In genomic region chr3:14143826-14144225, GRCh38 we compare ENCODE assay signal across 1 cellular context.
TF ChIP-seq lines count a peak whose summit lies in the region.

No MANE protein-coding gene starts in this region.

TF ChIP-seq in endothelial cell of umbilical vein, 7 proteins besides CTCF, POLR2A, EP300 and RAD21:
- peak; percentile 56 for TF ChIP-seq JUN (IDR thresholded peaks at IDR 0.05; ENCODE audit: borderline replicate concordance, insufficient read depth, insufficient read length, low read depth)
- TF ChIP-seq MAX (IDR thresholded peaks at IDR 0.05; ENCODE audit: insufficient read depth, insufficient read length), result no peak
- TF ChIP-seq FOS (IDR thresholded peaks at IDR 0.05; ENCODE audit: borderline replicate concordance, insufficient read depth, low read length), result peak; percentile 64
- TF ChIP-seq MYC (IDR thresholded peaks at IDR 0.05; ENCODE audit: low read depth, low read length), result no peak
- peak; percentile 46 for TF ChIP-seq POLR2AphosphoS5 (IDR thresholded peaks at IDR 0.05; ENCODE audit: insufficient read depth, low read depth, low read length)
